Comparison of ENCODE assay signal across 1 cellular context in genomic region chr19:49186108-49186507, GRCh38.
A peak's percentile ranks its signal among the peaks of the same experiment; 100 is the strongest.
TF ChIP-seq lines count a peak whose summit lies in the region.

No MANE protein-coding gene starts in this region.

TF ChIP-seq in HepG2, 621 proteins besides CTCF, POLR2A, EP300 and RAD21 (continued from another document and continues in another):
- TF ChIP-seq TAF15 (IDR thresholded peaks at IDR 0.05; ENCODE audit: low read depth, low read length, poor library complexity, severe bottlenecking) (no peak), ZNF281 (CRISPR knock-in tag; IDR thresholded peaks at IDR 0.05; ENCODE audit: borderline replicate concordance) (0 out of 2 replicates have a peak, but pooled peaks have one; percentile 23), ZMYM2 (CRISPR knock-in tag; IDR thresholded peaks at IDR 0.05) (no peak), SYNCRIP (IDR thresholded peaks at IDR 0.05; ENCODE audit: insufficient read depth, low read depth, low read length) (no peak), PRDM4 (CRISPR knock-in tag; IDR thresholded peaks at IDR 0.05; ENCODE audit: borderline replicate concordance) (no peak), MAF1 (CRISPR knock-in tag; IDR thresholded peaks at IDR 0.05; ENCODE audit: borderline replicate concordance) (no peak), FUBP1 (CRISPR knock-in tag; IDR thresholded peaks at IDR 0.05; ENCODE audit: borderline replicate concordance) (no peak), FOXA3 (CRISPR knock-in tag; IDR thresholded peaks at IDR 0.05) (peak; percentile 86), ZSCAN22 (CRISPR knock-in tag; IDR thresholded peaks at IDR 0.05) (no peak), HNF4G (IDR thresholded peaks at IDR 0.05; ENCODE audit: borderline replicate concordance, low read depth, low read length) (0 out of 2 replicates have a peak, but pooled peaks have one; percentile 5), HNF4G (CRISPR knock-in tag; IDR thresholded peaks at IDR 0.05; ENCODE audit: borderline replicate concordance, low read depth) (no peak), KDM3A (CRISPR knock-in tag; IDR thresholded peaks at IDR 0.05; ENCODE audit: low read depth) (no peak), ZBTB7B (CRISPR knock-in tag; IDR thresholded peaks at IDR 0.05) (no peak), CHCHD3 (CRISPR knock-in tag; IDR thresholded peaks at IDR 0.05) (no peak), SOX13 (IDR thresholded peaks at IDR 0.05) (no peak), SOX13 (CRISPR knock-in tag; conservative IDR thresholded peaks at IDR 0.05 in 1 of 2, IDR thresholded peaks at IDR 0.05 in 1 of 2) (0 out of 4 replicates have a peak, but pooled peaks of 1 of the 2 experiments have one; percentile 12), ZNF704 (CRISPR knock-in tag; IDR thresholded peaks at IDR 0.05; ENCODE audit: borderline replicate concordance) (no peak), CBFB (CRISPR knock-in tag; IDR thresholded peaks at IDR 0.05) (no peak), PATZ1 (CRISPR knock-in tag; IDR thresholded peaks at IDR 0.05) (no peak), GATAD1 (CRISPR knock-in tag; IDR thresholded peaks at IDR 0.05) (0 out of 2 replicates have a peak, but pooled peaks have one; percentile 18), ZNF256 (CRISPR knock-in tag; conservative IDR thresholded peaks at IDR 0.05) (no peak), ZGPAT (CRISPR knock-in tag; IDR thresholded peaks at IDR 0.05) (0 out of 2 replicates have a peak, but pooled peaks have one; percentile 34), ZSCAN12 (CRISPR knock-in tag; IDR thresholded peaks at IDR 0.05) (no peak), GPBP1L1 (CRISPR knock-in tag; IDR thresholded peaks at IDR 0.05) (no peak), ZNF333 (CRISPR knock-in tag; IDR thresholded peaks at IDR 0.05; ENCODE audit: borderline replicate concordance) (no peak), TBX2 (CRISPR knock-in tag; IDR thresholded peaks at IDR 0.05; ENCODE audit: borderline replicate concordance) (no peak), ARNT2 (CRISPR knock-in tag; IDR thresholded peaks at IDR 0.05; ENCODE audit: low read depth) (no peak), ZNF883 (CRISPR knock-in tag; IDR thresholded peaks at IDR 0.05; ENCODE audit: not compliant biosample characterization) (no peak), GRHL1 (CRISPR knock-in tag; conservative IDR thresholded peaks at IDR 0.05) (no peak), IKZF5 (CRISPR knock-in tag; IDR thresholded peaks at IDR 0.05) (no peak), GTF3A (CRISPR knock-in tag; conservative IDR thresholded peaks at IDR 0.05) (no peak), ZBTB39 (CRISPR knock-in tag; IDR thresholded peaks at IDR 0.05) (no peak), ZNF670 (CRISPR knock-in tag; IDR thresholded peaks at IDR 0.05; ENCODE audit: borderline replicate concordance) (no peak), ZNF740 (CRISPR knock-in tag; IDR thresholded peaks at IDR 0.05) (no peak), XBP1 (CRISPR knock-in tag; IDR thresholded peaks at IDR 0.05) (no peak), ZBTB21 (CRISPR knock-in tag; IDR thresholded peaks at IDR 0.05) (no peak), ERF (CRISPR knock-in tag; IDR thresholded peaks at IDR 0.05) (0 out of 2 replicates have a peak, but pooled peaks have one; percentile 53), TBX3 (IDR thresholded peaks at IDR 0.05; ENCODE audit: borderline replicate concordance) (no peak), NFE2L2 (IDR thresholded peaks at IDR 0.05; ENCODE audit: low read length) (no peak), ZNF546 (CRISPR knock-in tag; conservative IDR thresholded peaks at IDR 0.05) (no peak), THAP8 (CRISPR knock-in tag; IDR thresholded peaks at IDR 0.05; ENCODE audit: borderline replicate concordance) (no peak), STAT5B (CRISPR knock-in tag; IDR thresholded peaks at IDR 0.05) (no peak)
